In the genomic region with DNA sequence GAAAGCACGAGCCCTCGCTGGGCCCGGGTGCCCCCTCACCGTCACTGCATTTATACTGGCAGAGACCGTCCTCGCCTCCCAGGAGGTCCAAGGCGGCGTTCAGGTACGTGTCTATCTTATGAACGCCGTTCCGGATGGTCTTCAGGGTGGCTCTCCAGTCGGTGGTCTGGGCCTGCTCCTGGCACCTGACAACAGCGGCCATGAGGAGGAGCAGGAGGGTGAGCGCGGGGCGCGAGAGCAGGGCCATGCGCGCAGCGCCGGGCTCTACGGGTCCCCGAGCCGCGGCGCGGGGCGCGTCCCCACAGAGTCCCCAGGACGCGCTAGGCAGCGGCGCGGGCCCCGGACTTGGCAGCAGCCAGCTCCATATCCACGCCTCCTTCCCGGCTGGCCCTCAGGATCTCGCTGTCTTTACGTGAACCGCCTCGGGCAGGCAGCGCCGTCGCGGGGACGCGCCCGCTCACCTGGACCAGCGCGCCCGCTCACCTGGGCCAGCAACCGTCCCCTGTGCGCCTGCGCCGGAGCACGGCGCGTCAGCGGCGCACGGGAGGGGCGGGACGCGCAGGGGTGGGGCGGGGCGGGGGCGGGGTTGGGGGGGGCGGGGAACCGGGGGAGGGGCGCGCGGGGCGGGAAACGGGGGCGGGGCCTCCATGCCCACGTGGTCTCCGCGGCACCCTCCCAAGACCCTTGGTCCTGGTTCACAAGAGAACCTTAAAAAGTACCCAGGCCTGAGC, we compare ENCODE assay signal across 8 cellular contexts. TPM values are rescaled to one million over a fixed set of nuclear protein-coding genes. Genes with fewer than 3 reads are reported as not detected.
A peak's percentile ranks its signal among the peaks of the same experiment; 100 is the strongest.
DNase-seq lines count a peak whose midpoint lies in the region; ATAC-seq and TF ChIP-seq lines count a peak whose summit lies in the region.

A gene (minus strand): TSS at position 508 of the 731 bp plus-strand sequence. CDS start 261 bp downstream, at position 247.

- no peaks in the 10 kb centered on the region for H3K9me2 ChIP-seq in hepatocyte (replicated peaks; ENCODE audit: insufficient read depth)

- H3K36me3 ChIP-seq in hepatocyte (replicated peaks; ENCODE audit: insufficient read depth, low read depth), result no peaks in the 10 kb centered on the region

- peak within 1 kb of the TSS; percentile 93 for H3K4me3 ChIP-seq in hepatocyte
- H3K4me3 ChIP-seq in retinal pigment epithelial cell (ENCODE audit: low read length), result peak within 1 kb of the TSS; percentile 90

- peak within 1 kb of the TSS; percentile 90 for H3K4me2 ChIP-seq in hepatocyte

- peaks cover 6% of the 10 kb centered on the region for H3K4me1 ChIP-seq in hepatocyte (ENCODE audit: insufficient read depth)

- peak within 1 kb of the TSS; percentile 99 for H2AFZ ChIP-seq in hepatocyte

- H4K20me1 ChIP-seq in hepatocyte (ENCODE audit: insufficient read depth, poor library complexity, severe bottlenecking), result no peaks in the 10 kb centered on the region

- peak; percentile 76 for TF ChIP-seq POLR2A in GM15510 (IDR thresholded peaks at IDR 0.05; ENCODE audit: borderline replicate concordance, extremely low read depth, insufficient read length)

- DNase-seq in NCI-H1092 treated with DMSO at 0.1 percent for 48 hours (lab: John Stamatoyannopoulos, UW), result peak; percentile 81
- peak; percentile 53 to 81 (median 76) for DNase-seq in T-helper 2 cell
- peak in 54 of 58 donors; percentile 24 to 83 (median 61) for DNase-seq in anterior cingulate cortex (lab: John Stamatoyannopoulos, UW)
- DNase-seq in hepatocyte (ENCODE audit: low spot score), result peak; percentile 94
- peak; percentile 5 for DNase-seq in retinal pigment epithelial cell (ENCODE audit: low read depth)
- no peak for DNase-seq in dedifferentiated amniotic fluid mesenchymal stem cell (ENCODE audit: extremely low spot score)

- 1% methylated on average over 64 of the region's 79 CpGs for WGBS in hepatocyte (ENCODE audit: low lambda C conversion rate, missing lambda C conversion rate)

- peaks cover 45% of the 10 kb centered on the region for H3K79me2 ChIP-seq in hepatocyte

- TF ChIP-seq CTCF in hepatocyte (IDR thresholded peaks at IDR 0.05; ENCODE audit: poor library complexity) (no peak), retinal pigment epithelial cell (conservative IDR thresholded peaks at IDR 0.05; ENCODE audit: low read depth, low read length) (no peak)

- ATAC-seq in HG02642 (IDR thresholded peaks at IDR 0.05; ENCODE audit: poor library complexity, unreplicated experiment), result peak; percentile 88

- no peaks in the 10 kb centered on the region for H3K9me3 ChIP-seq in hepatocyte (ENCODE audit: low read depth)

- peak within 1 kb of the TSS; percentile 98 for H3K27ac ChIP-seq in hepatocyte

- no peaks in the 10 kb centered on the region for H3K27me3 ChIP-seq in hepatocyte

RNA-seq across cellular contexts. Expression of the gene that starts here (rescaled TPM):
- 32.7 and 494 TPM in 2 replicates for total RNA-seq in hepatocyte
- polyA plus RNA-seq in hepatocyte, result 91.4 and 94.9 TPM in 2 replicates
